Comparison of ENCODE assay signal across 8 cellular contexts in the genomic region with DNA sequence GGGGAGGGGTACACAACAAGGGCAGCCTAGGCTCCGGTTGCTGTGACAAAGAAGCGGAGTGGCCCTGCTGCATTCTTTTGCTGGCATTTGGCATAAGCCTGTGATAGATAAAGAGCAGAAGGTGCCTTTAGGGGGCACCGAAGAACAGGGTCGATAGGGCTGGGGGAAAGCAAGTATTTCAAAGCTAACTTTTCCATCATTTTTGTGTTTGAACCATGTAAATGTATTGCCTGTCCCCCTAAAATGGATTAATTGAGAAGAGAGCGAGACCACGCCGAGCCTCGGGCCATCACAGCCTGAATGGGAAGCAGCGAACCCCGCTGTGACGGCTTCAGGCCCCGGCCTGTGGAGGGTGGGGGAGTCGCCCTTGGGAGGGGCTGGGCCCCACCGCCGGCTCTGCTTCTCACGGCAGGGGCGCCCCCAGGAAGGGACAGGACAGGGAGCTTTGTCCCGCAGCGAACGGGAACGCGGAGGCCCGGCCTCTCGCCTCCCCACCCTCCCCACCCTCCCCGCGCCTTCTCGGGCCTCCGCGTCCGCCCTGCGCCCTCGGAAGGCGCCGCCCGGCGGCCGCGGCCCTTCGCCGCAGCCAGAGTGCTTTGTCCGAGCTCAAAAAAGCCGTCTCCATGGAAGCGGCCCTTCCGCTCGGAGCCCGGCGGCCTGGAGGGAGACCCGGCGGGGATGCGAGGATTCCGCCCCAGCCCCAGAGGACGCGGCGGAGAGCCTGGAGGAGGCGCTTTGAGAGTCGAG. TPM values are rescaled to one million over a fixed set of nuclear protein-coding genes. Genes with fewer than 3 reads are reported as not detected.
A peak's percentile ranks its signal among the peaks of the same experiment; 100 is the strongest.
DNase-seq lines count a peak whose midpoint lies in the region; ATAC-seq, FAIRE-seq and TF ChIP-seq lines count a peak whose summit lies in the region.

No MANE protein-coding gene starts in this region.

- no peak overlapping the region for H3K27ac Mint-ChIP-seq in stimulated activated effector memory CD8-positive, alpha-beta T cell treated with anti-CD3 and anti-CD28 coated beads, Interleukin-12 subunit alpha, Interleukin-12 subunit beta, amount 100 ng/mL, for 72 hours

- TF ChIP-seq CTCF in cardiac fibroblast (IDR thresholded peaks at IDR 0.05; ENCODE audit: low read depth, low read length) (peak; percentile 6), kidney (IDR thresholded peaks at IDR 0.05; ENCODE audit: borderline replicate concordance, extremely low read depth, insufficient read depth) (peak; percentile 30)

- peak overlapping the region; percentile 50 for H3K4me3 Mint-ChIP-seq in stimulated activated effector memory CD8-positive, alpha-beta T cell treated with anti-CD3 and anti-CD28 coated beads, Interleukin-12 subunit alpha, Interleukin-12 subunit beta, amount 100 ng/mL, for 72 hours

- peak overlapping the region; percentile 22 to 36 for H3K4me3 ChIP-seq in cardiac fibroblast (replicated peaks in 1 of 2; ENCODE audit: low read depth in 2 of 2, low read length in 2 of 2)
- H3K4me3 ChIP-seq in kidney (ENCODE audit: low read length in 2 of 2), result peak overlapping the region; percentile 66 to 79

- TF ChIP-seq POLR2A in H54 (IDR thresholded peaks at IDR 0.05; ENCODE audit: low read depth, low read length), result no peak

- peaks cover 14 to 18% of the 10 kb centered on the region in 2 donors for H3K4me1 ChIP-seq in kidney (ENCODE audit: control insufficient read depth in 1 of 2, insufficient read depth in 1 of 2, low read depth in 1 of 2, low read length in 2 of 2)

- DNase-seq in ELR (ENCODE audit: low read depth), result peak; percentile 70
- peak; percentile 25 for DNase-seq in NCI-H1694 (lab: John Stamatoyannopoulos, UW)
- DNase-seq in cardiac fibroblast (ENCODE audit: low read depth in 2 of 2), result peak; percentile 42 to 70
- peak; percentile 87 for DNase-seq in kidney
- DNase-seq in stimulated activated effector memory CD8-positive, alpha-beta T cell treated with anti-CD3 and anti-CD28 coated beads, Interleukin-12 subunit alpha, Interleukin-12 subunit beta, amount 100 ng/mL, for 72 hours (ENCODE audit: low spot score in 2 of 2), result no peak
- no peak for DNase-seq in H54 (ENCODE audit: insufficient read length, low spot score)

- H3K9me3 Mint-ChIP-seq in stimulated activated effector memory CD8-positive, alpha-beta T cell treated with anti-CD3 and anti-CD28 coated beads, Interleukin-12 subunit alpha, Interleukin-12 subunit beta, amount 100 ng/mL, for 72 hours, result no peaks in the 10 kb centered on the region

- no peaks in the 10 kb centered on the region for H3K36me3 Mint-ChIP-seq in stimulated activated effector memory CD8-positive, alpha-beta T cell treated with anti-CD3 and anti-CD28 coated beads, Interleukin-12 subunit alpha, Interleukin-12 subunit beta, amount 100 ng/mL, for 72 hours

- no peak for ATAC-seq in stimulated activated effector memory CD8-positive, alpha-beta T cell treated with anti-CD3 and anti-CD28 coated beads, Interleukin-12 subunit alpha, Interleukin-12 subunit beta, amount 100 ng/mL, for 72 hours
- ATAC-seq in HG02610 (IDR thresholded peaks at IDR 0.05; ENCODE audit: unreplicated experiment) (no peak), GM21528 (IDR thresholded peaks at IDR 0.05; ENCODE audit: low FRiP score, unreplicated experiment) (no peak)

- intact Hi-C loops in kidney (cut with DNase I), result no loop called here

- peaks cover 13% of the 10 kb centered on the region for H3K4me1 Mint-ChIP-seq in stimulated activated effector memory CD8-positive, alpha-beta T cell treated with anti-CD3 and anti-CD28 coated beads, Interleukin-12 subunit alpha, Interleukin-12 subunit beta, amount 100 ng/mL, for 72 hours

- no peaks in the 10 kb centered on the region for H3K36me3 ChIP-seq in kidney (ENCODE audit: control insufficient read depth in 1 of 2, insufficient read depth in 2 of 2, low read length in 2 of 2)

- peak overlapping the region; percentile 61 to 81 for H3K27ac ChIP-seq in kidney (ENCODE audit: low read depth in 2 of 2, low read length in 2 of 2)

- H3K9me3 ChIP-seq in kidney (ENCODE audit: control insufficient read depth in 1 of 2, low read length in 2 of 2), result no peaks in the 10 kb centered on the region

- peak overlapping the region; percentile 10 to 81 for H3K9ac ChIP-seq in kidney (ENCODE audit: low read length in 2 of 2)

- FAIRE-seq in kidney (lab: Jason Lieb, UNC) (no peak), H54 (lab: Jason Lieb, UNC) (no peak)

RNA-seq across cellular contexts. Expression of gene ALDH1L1, which starts 32.4 kb away (rescaled TPM):
- 60.0 TPM for total RNA-seq in kidney
- polyA plus RNA-seq in kidney (ENCODE audit: insufficient read depth, low read depth, low replicate concordance), result 199 TPM

Comparison
In these comparisons a context has a peak if more than half of its experiments do, and no peak if none do; other contexts are left out.
1. DNase-seq: peak in ELR (single experiment), NCI-H1694 (single experiment), cardiac fibroblast (2 of 2) and kidney (single experiment); none in stimulated activated effector memory CD8-positive, alpha-beta T cell treated with anti-CD3 and anti-CD28 coated beads, Interleukin-12 subunit alpha, Interleukin-12 subunit beta, amount 100 ng/mL, for 72 hours (0 of 2) and H54 (single experiment).